Comparison of ENCODE assay signal across 17 cellular contexts in the genomic region with DNA sequence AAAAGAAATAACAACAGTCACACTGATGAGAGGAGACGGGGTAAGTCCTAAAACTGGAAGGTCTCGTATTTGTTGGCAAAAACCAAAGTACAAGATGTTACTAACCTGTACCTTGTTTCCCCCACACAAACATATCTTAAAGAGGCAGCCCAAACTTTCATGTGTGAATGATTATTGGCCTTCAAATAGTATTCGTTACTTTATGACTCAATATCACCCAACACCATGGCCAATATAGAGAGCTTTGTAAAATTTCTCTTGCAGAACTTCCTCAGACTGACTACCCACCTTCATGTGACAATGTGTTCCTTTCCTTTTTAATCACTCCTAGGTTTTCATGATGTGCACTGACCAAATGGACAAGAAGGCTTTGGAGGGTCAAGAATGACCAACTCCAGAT. TPM values are rescaled to one million over a fixed set of nuclear protein-coding genes. Genes with fewer than 3 reads are reported as not detected.
DNase-seq lines count a peak whose midpoint lies in the region; ATAC-seq and TF ChIP-seq lines count a peak whose summit lies in the region.
"Had no signal": no experiment of that assay in that cellular context is flagged by ENCODE, and none has a peak within 500 bp of the region (broad histone marks: within the 10 kb centered on the region; RNA-seq: fewer than 3 reads in every experiment).

No MANE protein-coding gene starts in this region.

- peak overlapping the region in 3 of 11 experiments; percentile 79 to 84 (median 79); a peak in 3 of 22 replicates for H3K9ac ChIP-seq in BLaER1 treated with 17β-estradiol and CSF1 and Interleukin-3, amounts not matched to agents 10 nM and 100 nM
- H3K9ac ChIP-seq: BLaER1 had no signal

- POLR2A ChIA-PET in activated CD8-positive, alpha-beta T cell treated with anti-CD3 and anti-CD28 coated beads for 36 hours (lab: Charles Lee): no interaction called here
- POLR2A ChIA-PET in activated CD8-positive, alpha-beta T cell treated with anti-CD3 and anti-CD28 coated beads, Interleukin-2, amount 10 ng/mL, durations not matched to agents 7 days and 5 days (lab: Charles Lee): no interaction called here

- H3K4me2 ChIP-seq in BLaER1 treated with 17β-estradiol and CSF1 and Interleukin-3, amounts not matched to agents 10 nM and 100 nM: peak overlapping the region in 7 of 11 experiments; percentile 67 to 89 (median 83); a peak in 14 of 22 replicates
- H3K4me2 ChIP-seq: BLaER1, GM23338 had no signal

- H3K9me3 Mint-ChIP-seq in activated CD8-positive, alpha-beta T cell treated with anti-CD3 and anti-CD28 coated beads for 36 hours: no peaks in the 10 kb centered on the region
- H3K9me3 Mint-ChIP-seq in activated CD8-positive, alpha-beta T cell treated with anti-CD3 and anti-CD28 coated beads, Interleukin-2, amount 10 ng/mL, durations not matched to agents 7 days and 5 days (ENCODE audit: insufficient read depth): no peaks in the 10 kb centered on the region
- H3K9me3 Mint-ChIP-seq: CD4-positive, alpha-beta T cell; GM23338 had no signal

- CTCF ChIA-PET in activated CD8-positive, alpha-beta T cell treated with anti-CD3 and anti-CD28 coated beads for 36 hours (lab: Charles Lee): interaction anchor here (2.3 kb wide), 1 partner anchor 25 kb away, joined by 5 read pairs; no protein-coding TSS in a partner anchor
- CTCF ChIA-PET in activated CD8-positive, alpha-beta T cell treated with anti-CD3 and anti-CD28 coated beads, Interleukin-2, amount 10 ng/mL, durations not matched to agents 7 days and 5 days (lab: Charles Lee): interaction anchor here (1.0 kb wide), 1 partner anchor 24 kb away, joined by 3 read pairs; no protein-coding TSS in a partner anchor

- H4K20me1 ChIP-seq in BLaER1 treated with 17β-estradiol and CSF1 and Interleukin-3, amounts not matched to agents 10 nM and 100 nM: no peaks in the 10 kb centered on the region
- H4K20me1 ChIP-seq: BLaER1 had no signal

- H3K4me1 Mint-ChIP-seq in activated CD8-positive, alpha-beta T cell treated with anti-CD3 and anti-CD28 coated beads for 36 hours (ENCODE audit: low read depth): peaks cover 6% of the 10 kb centered on the region
- H3K4me1 Mint-ChIP-seq in activated CD8-positive, alpha-beta T cell treated with anti-CD3 and anti-CD28 coated beads, Interleukin-2, amount 10 ng/mL, durations not matched to agents 7 days and 5 days (ENCODE audit: low read depth): peaks cover 2% of the 10 kb centered on the region
- H3K4me1 Mint-ChIP-seq: GM23338 had no signal

- H3K36me3 ChIP-seq in BLaER1 treated with 17β-estradiol and CSF1 and Interleukin-3, amounts not matched to agents 10 nM and 100 nM: no peaks in the 10 kb centered on the region
- H3K36me3 ChIP-seq: BLaER1 had no signal

- intact Hi-C loops in activated CD8-positive, alpha-beta T cell treated with anti-CD3 and anti-CD28 coated beads for 36 hours (cut with micrococcal nuclease): no loop called here

- no peaks in the 10 kb centered on the region for H3K36me3 Mint-ChIP-seq in activated CD8-positive, alpha-beta T cell treated with anti-CD3 and anti-CD28 coated beads for 36 hours (ENCODE audit: low read depth)
- no peaks in the 10 kb centered on the region for H3K36me3 Mint-ChIP-seq in activated CD8-positive, alpha-beta T cell treated with anti-CD3 and anti-CD28 coated beads, Interleukin-2, amount 10 ng/mL, durations not matched to agents 7 days and 5 days (ENCODE audit: low read depth)

- peak; percentile 20 for ATAC-seq in activated CD8-positive, alpha-beta T cell treated with anti-CD3 and anti-CD28 coated beads for 36 hours
- ATAC-seq in activated CD8-positive, alpha-beta T cell treated with anti-CD3 and anti-CD28 coated beads, Interleukin-2, amount 10 ng/mL, durations not matched to agents 7 days and 5 days: no peak
- peak; percentile 38 for ATAC-seq in GM18505 (IDR thresholded peaks at IDR 0.05; ENCODE audit: unreplicated experiment)
- ATAC-seq in HG03565 (IDR thresholded peaks at IDR 0.05; ENCODE audit: unreplicated experiment): peak; percentile 29
- ATAC-seq in HG03135 (IDR thresholded peaks at IDR 0.05; ENCODE audit: unreplicated experiment): no peak
- ATAC-seq: GM23338 had no signal

- 0 out of 22 replicates have a peak, but pooled peaks cover 0 to 3% (median 0%) of the 10 kb centered on the region in 11 experiments for H3K9me3 ChIP-seq in BLaER1 treated with 17β-estradiol and CSF1 and Interleukin-3, amounts not matched to agents 10 nM and 100 nM (replicated peaks in 1 of 11)
- H3K9me3 ChIP-seq: BLaER1, Caco-2 had no signal

- H3K27ac Mint-ChIP-seq in activated CD8-positive, alpha-beta T cell treated with anti-CD3 and anti-CD28 coated beads for 36 hours: no peak overlapping the region
- no peak overlapping the region for H3K27ac Mint-ChIP-seq in activated CD8-positive, alpha-beta T cell treated with anti-CD3 and anti-CD28 coated beads, Interleukin-2, amount 10 ng/mL, durations not matched to agents 7 days and 5 days
- H3K27ac Mint-ChIP-seq: CD4-positive, alpha-beta T cell; GM23338 had no signal

- DNase-seq in activated CD8-positive, alpha-beta T cell treated with anti-CD3 and anti-CD28 coated beads for 36 hours: no peak
- no peak for DNase-seq in activated CD8-positive, alpha-beta T cell treated with anti-CD3 and anti-CD28 coated beads, Interleukin-2, amount 10 ng/mL, durations not matched to agents 7 days and 5 days
- DNase-seq in stimulated activated CD4-positive, alpha-beta T cell treated with anti-CD3 and anti-CD28 coated beads, Interleukin-2, amount 100 ng/mL, for 48 hours: no peak
- no peak for DNase-seq in NCI-H1694 treated with DMSO at 0.1 percent for 48 hours (lab: John Stamatoyannopoulos, UW)
- DNase-seq: 8988T; Caco-2; CD4-positive, alpha-beta T cell; DMS79; GDM1; HCEC 1CT; KG1 had no signal

- TF ChIP-seq CTCF in activated CD8-positive, alpha-beta T cell treated with anti-CD3 and anti-CD28 coated beads for 36 hours (IDR thresholded peaks at IDR 0.05): no peak

- peak overlapping the region in 10 of 11 experiments; percentile 10 to 97 (median 92); a peak in 15 of 22 replicates for H3K27ac ChIP-seq in BLaER1 treated with 17β-estradiol and CSF1 and Interleukin-3, amounts not matched to agents 10 nM and 100 nM
- H3K27ac ChIP-seq: BLaER1 had no signal

- H3K4me1 ChIP-seq in BLaER1 treated with 17β-estradiol and CSF1 and Interleukin-3, amounts not matched to agents 10 nM and 100 nM: peaks cover 7 to 100% (median 64%) of the 10 kb centered on the region in 10 experiments; a peak in 17 of 20 replicates
- H3K4me1 ChIP-seq: BLaER1, Caco-2 had no signal

- H3K4me3 Mint-ChIP-seq in activated CD8-positive, alpha-beta T cell treated with anti-CD3 and anti-CD28 coated beads for 36 hours: no peak overlapping the region
- H3K4me3 Mint-ChIP-seq in activated CD8-positive, alpha-beta T cell treated with anti-CD3 and anti-CD28 coated beads, Interleukin-2, amount 10 ng/mL, durations not matched to agents 7 days and 5 days: no peak overlapping the region
- H3K4me3 Mint-ChIP-seq: CD4-positive, alpha-beta T cell; GM23338 had no signal

- no peak for TF ChIP-seq POLR2A in GM18505 (IDR thresholded peaks at IDR 0.05; ENCODE audit: borderline replicate concordance, extremely low read depth, insufficient read depth, insufficient read length)

- H3K4me3 ChIP-seq in BLaER1 treated with 17β-estradiol and CSF1 and Interleukin-3, amounts not matched to agents 10 nM and 100 nM: no peak overlapping the region
- H3K4me3 ChIP-seq: BLaER1, GM23338 had no signal

- H3K27me3 Mint-ChIP-seq in activated CD8-positive, alpha-beta T cell treated with anti-CD3 and anti-CD28 coated beads for 36 hours: peaks cover 7% of the 10 kb centered on the region
- peaks cover 17% of the 10 kb centered on the region for H3K27me3 Mint-ChIP-seq in activated CD8-positive, alpha-beta T cell treated with anti-CD3 and anti-CD28 coated beads, Interleukin-2, amount 10 ng/mL, durations not matched to agents 7 days and 5 days (ENCODE audit: low read depth)
- H3K27me3 Mint-ChIP-seq: CD4-positive, alpha-beta T cell had no signal

- no peaks in the 10 kb centered on the region for H3K27me3 ChIP-seq in BLaER1 treated with 17β-estradiol and CSF1 and Interleukin-3, amounts not matched to agents 10 nM and 100 nM
- H3K27me3 ChIP-seq: BLaER1 had no signal

RNA-seq across cellular contexts. Expression of a gene that starts 48.4 kb away (rescaled TPM):
- 100 to 1,000 TPM; 324 to 328 TPM for total RNA-seq in activated CD8-positive, alpha-beta T cell treated with anti-CD3 and anti-CD28 coated beads for 36 hours
- total RNA-seq in activated CD8-positive, alpha-beta T cell treated with anti-CD3 and anti-CD28 coated beads, Interleukin-2, amount 10 ng/mL, durations not matched to agents 7 days and 5 days: 100 to 1,000 TPM; 401 to 413 TPM

Comparison
In these comparisons a context has a peak if more than half of its experiments do, and no peak if none do; other contexts are left out.
1. ATAC-seq: peak in activated CD8-positive, alpha-beta T cell treated with anti-CD3 and anti-CD28 coated beads for 36 hours (single experiment), GM18505 (single experiment) and HG03565 (single experiment); none in activated CD8-positive, alpha-beta T cell treated with anti-CD3 and anti-CD28 coated beads, Interleukin-2, amount 10 ng/mL, durations not matched to agents 7 days and 5 days (single experiment) and HG03135 (single experiment).